ENCODE assay signal across 1 cellular context in the genomic region with DNA sequence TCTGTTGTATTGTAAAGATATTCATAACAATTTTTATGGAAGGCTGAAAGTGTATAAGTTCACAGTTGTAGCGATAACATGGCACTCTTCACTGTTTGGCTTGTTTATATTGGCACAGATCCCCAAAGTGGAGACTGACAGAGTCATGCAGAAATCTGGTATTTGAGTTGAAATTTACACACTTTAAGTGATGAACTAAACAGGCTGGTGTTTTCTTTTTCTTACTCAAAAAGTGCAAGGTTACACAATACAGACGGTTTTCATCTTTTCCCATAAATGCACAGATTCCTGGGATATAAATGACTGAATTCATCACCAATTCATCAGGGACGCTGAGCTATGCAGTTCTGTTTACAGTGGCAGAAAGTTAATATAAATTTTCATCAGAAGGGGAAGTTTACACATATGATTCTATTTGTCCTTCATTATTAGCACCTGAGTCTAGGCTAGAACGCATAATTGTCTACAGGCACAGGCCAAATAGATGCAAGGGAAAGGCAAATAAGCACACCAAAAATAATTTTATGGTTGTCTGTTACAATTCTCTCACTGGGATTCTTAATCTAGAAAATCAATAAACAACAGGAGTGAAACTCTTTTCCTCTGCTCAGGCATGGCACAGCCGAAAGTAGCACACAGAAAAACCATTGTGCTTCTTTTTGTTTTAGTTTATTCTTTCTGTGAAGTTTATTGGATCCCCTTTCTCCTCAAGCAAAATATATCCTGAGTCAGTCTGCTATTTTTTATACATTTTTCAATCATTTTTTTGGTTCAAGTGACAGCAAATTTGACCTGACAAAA.
TF ChIP-seq lines count a peak whose summit lies in the region.

No MANE protein-coding gene starts in this region.

TF ChIP-seq in SK-N-SH treated with all-trans-retinoic acid at 6 μM for 48 hours, 23 proteins besides CTCF, POLR2A, EP300 and RAD21 (continued from another document):
- TF ChIP-seq, protein P1, sequence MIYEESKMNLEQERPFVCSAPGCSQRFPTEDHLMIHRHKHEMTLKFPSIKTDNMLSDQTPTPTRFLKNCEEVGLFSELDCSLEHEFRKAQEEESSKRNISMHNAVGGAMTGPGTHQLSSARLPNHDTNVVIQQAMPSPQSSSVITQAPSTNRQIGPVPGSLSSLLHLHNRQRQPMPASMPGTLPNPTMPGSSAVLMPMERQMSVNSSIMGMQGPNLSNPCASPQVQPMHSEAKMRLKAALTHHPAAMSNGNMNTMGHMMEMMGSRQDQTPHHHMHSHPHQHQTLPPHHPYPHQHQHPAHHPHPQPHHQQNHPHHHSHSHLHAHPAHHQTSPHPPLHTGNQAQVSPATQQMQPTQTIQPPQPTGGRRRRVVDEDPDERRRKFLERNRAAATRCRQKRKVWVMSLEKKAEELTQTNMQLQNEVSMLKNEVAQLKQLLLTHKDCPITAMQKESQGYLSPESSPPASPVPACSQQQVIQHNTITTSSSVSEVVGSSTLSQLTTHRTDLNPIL (CRISPR knock-in tag; IDR thresholded peaks at IDR 0.05; ENCODE audit: low read depth): no peak
- TF ChIP-seq GLIS3 (CRISPR knock-in tag; IDR thresholded peaks at IDR 0.05): no peak
